In genomic region chr15:85010114-85010471, GRCh38 we compare ENCODE assay signal across 12 cellular contexts. TPM values are rescaled to one million over a fixed set of nuclear protein-coding genes. Genes with fewer than 3 reads are reported as not detected.
DNase-seq lines count a peak whose midpoint lies in the region; ATAC-seq and TF ChIP-seq lines count a peak whose summit lies in the region.
"Had no signal": no experiment of that assay in that cellular context is flagged by ENCODE, and none has a peak within 500 bp of the region (broad histone marks: within the 10 kb centered on the region; RNA-seq: fewer than 3 reads in every experiment).

No MANE protein-coding gene starts in this region.

- no peak overlapping the region for H2AK5ac ChIP-seq in neuronal stem cell (ENCODE audit: low read depth, low read length)

- H4K8ac ChIP-seq in neuronal stem cell (ENCODE audit: low read depth, low read length) = no peak overlapping the region

- H3K9me3 ChIP-seq in breast epithelium (no peaks in the 10 kb centered on the region), mucosa of rectum (ENCODE audit: control insufficient read depth in 2 of 2, low read length in 2 of 2) (no peaks in the 10 kb centered on the region), uterus (no peaks in the 10 kb centered on the region), neuronal stem cell (replicated peaks in 1 of 2; ENCODE audit: control insufficient read depth in 2 of 2, insufficient read depth in 1 of 2, low read depth in 1 of 2, low read length in 2 of 2) (no peaks in the 10 kb centered on the region)

- H3K9ac ChIP-seq in mucosa of rectum (ENCODE audit: low read depth in 1 of 2, low read length in 2 of 2) (peak overlapping the region in 1 of 2 donors; percentile 53), neuronal stem cell (ENCODE audit: low read depth, low read length, poor library complexity) (no peak overlapping the region)

- H3K4me1 ChIP-seq in breast epithelium (peaks cover 0 to 6% of the 10 kb centered on the region in 2 donors), mucosa of rectum (ENCODE audit: control insufficient read depth in 2 of 2, insufficient read depth in 2 of 2, low read length in 2 of 2) (peaks cover 45 to 48% of the 10 kb centered on the region in 2 donors), uterus (peaks cover 0 to 5% of the 10 kb centered on the region in 2 donors), neuronal stem cell (ENCODE audit: control insufficient read depth in 2 of 2, insufficient read depth in 1 of 2, low read depth in 1 of 2, low read length in 2 of 2) (peaks cover 0 to 6% of the 10 kb centered on the region in 2 donors)

- no peaks in the 10 kb centered on the region for H3K36me3 Mint-ChIP-seq in MCF 10A (ENCODE audit: insufficient read depth, unreplicated experiment)
- peaks cover 5% of the 10 kb centered on the region for H3K36me3 Mint-ChIP-seq in activated naive CD8-positive, alpha-beta T cell treated with anti-CD3 and anti-CD28 coated beads, Interleukin-2, amount 50 U/mL, for 24 hours (ENCODE audit: low read depth)

- no peak overlapping the region for H3K23ac ChIP-seq in neuronal stem cell (ENCODE audit: low read depth, low read length, poor library complexity)

- no peak overlapping the region for H2AFZ ChIP-seq in neuronal stem cell (ENCODE audit: low read length)

- H2BK5ac ChIP-seq in neuronal stem cell (ENCODE audit: low read length) = no peak overlapping the region

- no peak overlapping the region for H3K4me3 Mint-ChIP-seq in MCF 10A (ENCODE audit: unreplicated experiment)
- no peak overlapping the region for H3K4me3 Mint-ChIP-seq in activated naive CD8-positive, alpha-beta T cell treated with anti-CD3 and anti-CD28 coated beads, Interleukin-2, amount 50 U/mL, for 24 hours
- H3K4me3 Mint-ChIP-seq: activated CD4-positive, alpha-beta T cell treated with anti-CD3 and anti-CD28 coated beads, Interleukin-2, amount 10 ng/mL, durations not matched to agents 7 days and 5 days had no signal

- TF ChIP-seq CTCF in breast epithelium (IDR thresholded peaks at IDR 0.05) (no peak), MCF 10A (IDR thresholded peaks at IDR 0.05; ENCODE audit: unreplicated experiment) (no peak), uterus (IDR thresholded peaks at IDR 0.05) (no peak)

- no TSS peak for BruUV-seq in MCF 10A (replicated peaks; lab: Mats Ljungman, UMichigan)

- H3K4me3 ChIP-seq in breast epithelium (no peak overlapping the region), mucosa of rectum (ENCODE audit: low read length in 2 of 2) (no peak overlapping the region), uterus (no peak overlapping the region), neuronal stem cell (ENCODE audit: low read length in 2 of 2) (no peak overlapping the region)

- H3K4me1 Mint-ChIP-seq in MCF 10A (ENCODE audit: insufficient read depth, unreplicated experiment) = peaks cover 10% of the 10 kb centered on the region
- peaks cover 37% of the 10 kb centered on the region for H3K4me1 Mint-ChIP-seq in activated naive CD8-positive, alpha-beta T cell treated with anti-CD3 and anti-CD28 coated beads, Interleukin-2, amount 50 U/mL, for 24 hours

- no peak overlapping the region for H3K18ac ChIP-seq in neuronal stem cell (ENCODE audit: low read length)

- no peaks in the 10 kb centered on the region for H3K27me3 Mint-ChIP-seq in MCF 10A (ENCODE audit: insufficient read depth, unreplicated experiment)
- no peaks in the 10 kb centered on the region for H3K27me3 Mint-ChIP-seq in activated naive CD8-positive, alpha-beta T cell treated with anti-CD3 and anti-CD28 coated beads, Interleukin-2, amount 50 U/mL, for 24 hours
- H3K27me3 Mint-ChIP-seq: activated CD4-positive, alpha-beta T cell treated with anti-CD3 and anti-CD28 coated beads, Interleukin-2, amount 10 ng/mL, durations not matched to agents 7 days and 5 days had no signal

- H3K4me2 ChIP-seq in neuronal stem cell (ENCODE audit: insufficient read depth, low read length, poor library complexity, severe bottlenecking) = no peak overlapping the region

- no peak overlapping the region for H4K91ac ChIP-seq in neuronal stem cell (ENCODE audit: low read depth, low read length, poor library complexity)

- no peaks in the 10 kb centered on the region for H3K9me3 Mint-ChIP-seq in MCF 10A (ENCODE audit: unreplicated experiment)
- no peaks in the 10 kb centered on the region for H3K9me3 Mint-ChIP-seq in activated naive CD8-positive, alpha-beta T cell treated with anti-CD3 and anti-CD28 coated beads, Interleukin-2, amount 50 U/mL, for 24 hours

- H3K27ac Mint-ChIP-seq in MCF 10A (ENCODE audit: low read depth, unreplicated experiment) = no peak overlapping the region
- peak overlapping the region; percentile 3 for H3K27ac Mint-ChIP-seq in activated naive CD8-positive, alpha-beta T cell treated with anti-CD3 and anti-CD28 coated beads, Interleukin-2, amount 50 U/mL, for 24 hours
- H3K27ac Mint-ChIP-seq: activated CD4-positive, alpha-beta T cell treated with anti-CD3 and anti-CD28 coated beads, Interleukin-2, amount 10 ng/mL, durations not matched to agents 7 days and 5 days had no signal

- no peak overlapping the region for H2BK12ac ChIP-seq in neuronal stem cell (ENCODE audit: low read length)

- CTCF ChIA-PET in MCF 10A (lab: Yijun Ruan, JAX) = interaction anchor here (0.7 kb wide), 1 partner anchor 12 kb away, joined by 3 read pairs; no protein-coding TSS in a partner anchor

- intact Hi-C loops in breast epithelium (cut with DNase I; ENCODE audit: low total_unique reads) = no loop called here
- intact Hi-C loops in MCF 10A (cut with micrococcal nuclease) = no loop called here
- intact Hi-C loops in uterus (cut with DNase I; ENCODE audit: low total_unique reads) = no loop called here

- no peak overlapping the region for H2BK120ac ChIP-seq in neuronal stem cell (ENCODE audit: low read depth, low read length)

- H3K4ac ChIP-seq in neuronal stem cell (ENCODE audit: low read length) = no peak overlapping the region

- H3K79me1 ChIP-seq in neuronal stem cell (ENCODE audit: low read depth, low read length) = peaks cover 2% of the 10 kb centered on the region

- peak overlapping the region; percentile 51 to 81 for H3K27ac ChIP-seq in breast epithelium
- H3K27ac ChIP-seq in mucosa of rectum (ENCODE audit: low read depth in 2 of 2, low read length in 2 of 2) = peak overlapping the region; percentile 75 to 81
- peak overlapping the region; percentile 61 to 62 for H3K27ac ChIP-seq in uterus
- no peak overlapping the region for H3K27ac ChIP-seq in neuronal stem cell (replicated peaks; ENCODE audit: low read length)

- DNase-seq in breast epithelium (ENCODE audit: low spot score in 2 of 2) (no peak), MCF 10A (ENCODE audit: unreplicated experiment) (no peak), uterus (no peak), neuronal stem cell (ENCODE audit: low spot score) (no peak), NK-92 (lab: John Stamatoyannopoulos, UW; ENCODE audit: unreplicated experiment) (no peak)
- no peak for DNase-seq in activated naive CD8-positive, alpha-beta T cell treated with anti-CD3 and anti-CD28 coated beads, Interleukin-2, amount 50 U/mL, for 24 hours
- DNase-seq: activated CD4-positive, alpha-beta T cell treated with anti-CD3 and anti-CD28 coated beads, Interleukin-2, amount 10 ng/mL, durations not matched to agents 7 days and 5 days; activated gamma-delta T cell treated with Interleukin-2 at 50 U/mL for 16 hours; stimulated activated CD4-positive, alpha-beta T cell treated with anti-CD3 and anti-CD28 coated beads, Interleukin-1b, Interleukin-23, amount 100 ng/mL, for 48 hours; stimulated activated naive CD8-positive, alpha-beta T cell treated with anti-CD3 and anti-CD28 coated beads, Interleukin-15, Interleukin-2, amounts not matched to agents 100 U/mL and 50 U/mL, for 24 hours had no signal

- H3K36me3 ChIP-seq in breast epithelium (no peaks in the 10 kb centered on the region), mucosa of rectum (ENCODE audit: control insufficient read depth in 2 of 2, insufficient read depth in 2 of 2, low read length in 2 of 2) (no peaks in the 10 kb centered on the region), uterus (no peaks in the 10 kb centered on the region), neuronal stem cell (replicated peaks in 1 of 2; ENCODE audit: control insufficient read depth in 2 of 2, insufficient read depth in 2 of 2, low read length in 2 of 2) (no peaks in the 10 kb centered on the region)

- no peak overlapping the region for H2BK15ac ChIP-seq in neuronal stem cell (ENCODE audit: low read length)

- POLR2A ChIA-PET in MCF 10A (lab: Yijun Ruan, JAX) = no interaction called here

- no peak for TF ChIP-seq POLR2A in breast epithelium (IDR thresholded peaks at IDR 0.05)
- no peak for TF ChIP-seq POLR2A in uterus (IDR thresholded peaks at IDR 0.05)

- H3K14ac ChIP-seq in neuronal stem cell (ENCODE audit: low read length) = no peak overlapping the region

- no peak for ATAC-seq in activated naive CD8-positive, alpha-beta T cell treated with anti-CD3 and anti-CD28 coated beads, Interleukin-2, amount 50 U/mL, for 24 hours
- ATAC-seq in HG03521 (IDR thresholded peaks at IDR 0.05; ENCODE audit: unreplicated experiment) = no peak
- ATAC-seq: stimulated activated naive CD8-positive, alpha-beta T cell treated with anti-CD3 and anti-CD28 coated beads, Interleukin-15, Interleukin-2, amounts not matched to agents 100 U/mL and 50 U/mL, for 24 hours had no signal

- H3K27me3 ChIP-seq in breast epithelium = no peaks in the 10 kb centered on the region
- no peaks in the 10 kb centered on the region for H3K27me3 ChIP-seq in mucosa of rectum (ENCODE audit: control insufficient read depth in 2 of 2, insufficient read depth in 2 of 2, low read length in 2 of 2)
- no peaks in the 10 kb centered on the region for H3K27me3 ChIP-seq in uterus
- no peaks in the 10 kb centered on the region for H3K27me3 ChIP-seq in neuronal stem cell (ENCODE audit: control insufficient read depth in 3 of 3, insufficient read depth in 3 of 3, low read depth in 1 of 3, low read length in 3 of 3)

RNA-seq across cellular contexts. Expression of gene PDE8A, which starts 28.4 kb away (rescaled TPM):
- total RNA-seq in breast epithelium (10 to 100 TPM; 45.1 to 60.5 (median 58.3) TPM), MCF 10A (2022) (27.3 and 27.4 TPM in 2 replicates), uterus (10 to 100 TPM; 25.1 to 67.0 (median 34.0) TPM)
- polyA plus RNA-seq in neuronal stem cell (2013, experiment 1 of 2) = 2.8 TPM
- polyA plus RNA-seq in neuronal stem cell (2013, experiment 2 of 2) = 3.8 TPM
